8 cellular contexts compared by ENCODE assay signal in genomic region chr20:47359533-47360206, GRCh38. TPM values are rescaled to one million over a fixed set of nuclear protein-coding genes. Genes with fewer than 3 reads are reported as not detected.
A peak's percentile ranks its signal among the peaks of the same experiment; 100 is the strongest.
DNase-seq lines count a peak whose midpoint lies in the region; ATAC-seq and TF ChIP-seq lines count a peak whose summit lies in the region.

No MANE protein-coding gene starts in this region.

- peak overlapping the region; percentile 87 for H2BK15ac ChIP-seq in mesendoderm (replicated peaks; ENCODE audit: low read depth)

- H2BK120ac ChIP-seq in mesendoderm (ENCODE audit: low read depth, low read length) = peak overlapping the region; percentile 84

- H3K27ac Mint-ChIP-seq in activated naive CD4-positive, alpha-beta T cell treated with anti-CD3 and anti-CD28 coated beads, Interleukin-2, amount 50 U/mL, for 72 hours = peak overlapping the region; percentile 94 to 99
- H3K27ac Mint-ChIP-seq in activated naive CD4-positive, alpha-beta T cell treated with anti-CD3 and anti-CD28 coated beads, Interleukin-2, amount 10 ng/mL, durations not matched to agents 7 days and 5 days = no peak overlapping the region
- H3K27ac Mint-ChIP-seq in MCF 10A (ENCODE audit: low read depth, unreplicated experiment) = no peak overlapping the region

- no peak for ATAC-seq in activated naive CD4-positive, alpha-beta T cell treated with anti-CD3 and anti-CD28 coated beads, Interleukin-2, amount 50 U/mL, for 72 hours
- ATAC-seq in upper lobe of right lung = no peak
- no peak for ATAC-seq in HG03342 (IDR thresholded peaks at IDR 0.05; ENCODE audit: unreplicated experiment)
- ATAC-seq in HG03045 (IDR thresholded peaks at IDR 0.05; ENCODE audit: unreplicated experiment) = no peak

- intact Hi-C loops in MCF 10A (cut with micrococcal nuclease) (loop anchor here (1.0 kb wide), 1 partner anchor 90 kb away; no protein-coding TSS in a partner anchor), upper lobe of right lung (cut with DNase I) (loop anchor here (5.0 kb wide), 1 partner anchor 42 kb away; no protein-coding TSS in a partner anchor)

- peak overlapping the region; percentile 99 for H2AK5ac ChIP-seq in mesendoderm (ENCODE audit: low read length)

- H3K36me3 Mint-ChIP-seq in activated naive CD4-positive, alpha-beta T cell treated with anti-CD3 and anti-CD28 coated beads, Interleukin-2, amount 50 U/mL, for 72 hours = peaks cover 13 to 19% of the 10 kb centered on the region in 2 donors
- H3K36me3 Mint-ChIP-seq in activated naive CD4-positive, alpha-beta T cell treated with anti-CD3 and anti-CD28 coated beads, Interleukin-2, amount 10 ng/mL, durations not matched to agents 7 days and 5 days = peaks cover 14% of the 10 kb centered on the region
- peaks cover 6% of the 10 kb centered on the region for H3K36me3 Mint-ChIP-seq in MCF 10A (ENCODE audit: insufficient read depth, unreplicated experiment)

- WGBS in mesendoderm (ENCODE audit: extremely low coverage, insufficient coverage, low lambda C conversion rate) = no CpG with 5 or more reads among the region's 7 CpGs

- H3K9me3 ChIP-seq in upper lobe of right lung = no peaks in the 10 kb centered on the region

- H3K4me3 Mint-ChIP-seq in activated naive CD4-positive, alpha-beta T cell treated with anti-CD3 and anti-CD28 coated beads, Interleukin-2, amount 10 ng/mL, durations not matched to agents 7 days and 5 days = no peak overlapping the region
- H3K4me3 Mint-ChIP-seq in MCF 10A (ENCODE audit: unreplicated experiment) = peak overlapping the region; percentile 73

- H3K4me2 ChIP-seq in mesendoderm (ENCODE audit: low read length) = no peak overlapping the region

- H3K36me3 ChIP-seq in mesendoderm (ENCODE audit: control insufficient read depth, insufficient read depth, low read length) = no peaks in the 10 kb centered on the region
- no peaks in the 10 kb centered on the region for H3K36me3 ChIP-seq in upper lobe of right lung

- BruUV-seq in MCF 10A (replicated peaks; lab: Mats Ljungman, UMichigan) = TSS peak; percentile 26

- peak overlapping the region; percentile 98 for H3K27ac ChIP-seq in mesendoderm (ENCODE audit: low read depth, low read length)
- H3K27ac ChIP-seq in upper lobe of right lung = peak overlapping the region; percentile 98

- H3K79me1 ChIP-seq in mesendoderm (ENCODE audit: low read length) = peaks cover 2% of the 10 kb centered on the region

- H3K27me3 ChIP-seq in mesendoderm (ENCODE audit: insufficient read depth, low read length, poor library complexity) (no peaks in the 10 kb centered on the region), upper lobe of right lung (no peaks in the 10 kb centered on the region)

- peaks cover 57% of the 10 kb centered on the region for H3K4me1 Mint-ChIP-seq in activated naive CD4-positive, alpha-beta T cell treated with anti-CD3 and anti-CD28 coated beads, Interleukin-2, amount 10 ng/mL, durations not matched to agents 7 days and 5 days
- peaks cover 68% of the 10 kb centered on the region for H3K4me1 Mint-ChIP-seq in MCF 10A (ENCODE audit: insufficient read depth, unreplicated experiment)

- DNase-seq in activated naive CD4-positive, alpha-beta T cell treated with anti-CD3 and anti-CD28 coated beads, Interleukin-2, amount 50 U/mL, for 72 hours (ENCODE audit: low spot score in 2 of 2) = no peak
- no peak for DNase-seq in activated naive CD4-positive, alpha-beta T cell treated with anti-CD3 and anti-CD28 coated beads, Interleukin-2, amount 10 ng/mL, durations not matched to agents 7 days and 5 days
- DNase-seq in MCF 10A (ENCODE audit: unreplicated experiment) (peak; percentile 57), mesendoderm (no peak), upper lobe of right lung (no peak), DMS79 treated with DMSO at 0.1 percent for 48 hours (lab: John Stamatoyannopoulos, UW) (no peak)

- H3K9ac ChIP-seq in mesendoderm (ENCODE audit: low read length) = peak overlapping the region; percentile 45

- no peaks in the 10 kb centered on the region for H3K27me3 Mint-ChIP-seq in activated naive CD4-positive, alpha-beta T cell treated with anti-CD3 and anti-CD28 coated beads, Interleukin-2, amount 10 ng/mL, durations not matched to agents 7 days and 5 days
- H3K27me3 Mint-ChIP-seq in MCF 10A (ENCODE audit: insufficient read depth, unreplicated experiment) = no peaks in the 10 kb centered on the region

- H4K8ac ChIP-seq in mesendoderm (ENCODE audit: low read depth, low read length) = no peak overlapping the region

- H2BK5ac ChIP-seq in mesendoderm (ENCODE audit: low read length) = peak overlapping the region; percentile 32

- no peaks in the 10 kb centered on the region for H3K9me3 Mint-ChIP-seq in activated naive CD4-positive, alpha-beta T cell treated with anti-CD3 and anti-CD28 coated beads, Interleukin-2, amount 50 U/mL, for 72 hours
- H3K9me3 Mint-ChIP-seq in activated naive CD4-positive, alpha-beta T cell treated with anti-CD3 and anti-CD28 coated beads, Interleukin-2, amount 10 ng/mL, durations not matched to agents 7 days and 5 days = no peaks in the 10 kb centered on the region
- H3K9me3 Mint-ChIP-seq in MCF 10A (ENCODE audit: unreplicated experiment) = no peaks in the 10 kb centered on the region

- POLR2A ChIA-PET in MCF 10A (lab: Yijun Ruan, JAX) = interaction anchor here (0.8 to 19.8 kb wide), 27 partner anchors 11 to 670 kb away, joined by 3 to 1977 read pairs (median 8); partner anchors contain the start of genes NCOA3 and TP53RK

- peak overlapping the region; percentile 81 for H4K5ac ChIP-seq in mesendoderm (ENCODE audit: low read length)

- H3K4me1 ChIP-seq in mesendoderm (ENCODE audit: control insufficient read depth, low read depth, low read length) (peaks cover 43% of the 10 kb centered on the region), upper lobe of right lung (peaks cover 81% of the 10 kb centered on the region)

- H3K79me2 ChIP-seq in mesendoderm (ENCODE audit: control insufficient read depth, insufficient read depth, low read length) = peaks cover 31% of the 10 kb centered on the region

- peak overlapping the region; percentile 98 for H3K56ac ChIP-seq in mesendoderm (ENCODE audit: low read length)

- H3K4ac ChIP-seq in mesendoderm (ENCODE audit: low read depth, low read length) = peak overlapping the region; percentile 100

- TF ChIP-seq CTCF in MCF 10A (IDR thresholded peaks at IDR 0.05; ENCODE audit: unreplicated experiment) (no peak), upper lobe of right lung (IDR thresholded peaks at IDR 0.05) (no peak)

- peak overlapping the region; percentile 100 for H3K18ac ChIP-seq in mesendoderm (ENCODE audit: low read length)

- peak overlapping the region; percentile 4 for H3K23ac ChIP-seq in mesendoderm (ENCODE audit: low read length)

- H3K4me3 ChIP-seq in mesendoderm (ENCODE audit: low read length) (no peak overlapping the region), upper lobe of right lung (no peak overlapping the region)

- CTCF ChIA-PET in activated naive CD4-positive, alpha-beta T cell treated with anti-CD3 and anti-CD28 coated beads, Interleukin-2, amount 10 ng/mL, durations not matched to agents 7 days and 5 days (lab: Charles Lee) = interaction anchor here (0.8 to 3.1 kb wide), 3 partner anchors 11 to 87 kb away, joined by 3 to 16 read pairs (median 7); no protein-coding TSS in a partner anchor
- CTCF ChIA-PET in MCF 10A (lab: Yijun Ruan, JAX) = interaction anchor here (0.6 to 6.5 kb wide), 15 partner anchors 9 to 234 kb away, joined by 3 to 82 read pairs (median 5); no protein-coding TSS in a partner anchor

RNA-seq across cellular contexts. Expression of gene ZMYND8, which starts 3.2 kb away (rescaled TPM):
- 10 to 100 TPM; 35.7 to 46.4 TPM for total RNA-seq in activated naive CD4-positive, alpha-beta T cell treated with anti-CD3 and anti-CD28 coated beads, Interleukin-2, amount 50 U/mL, for 72 hours
- 126 and 127 TPM in 2 replicates for total RNA-seq in MCF 10A (2022)
- 29.6 TPM for polyA plus RNA-seq in mesendoderm (2013, experiment 1 of 2)
- 30.9 TPM for polyA plus RNA-seq in mesendoderm (2013, experiment 2 of 2)
- 45.7 TPM for total RNA-seq in upper lobe of right lung

Comparison
In these comparisons a context has a peak if more than half of its experiments do, and no peak if none do; other contexts are left out.
1. H3K27ac Mint-ChIP-seq: peak in activated naive CD4-positive, alpha-beta T cell treated with anti-CD3 and anti-CD28 coated beads, Interleukin-2, amount 50 U/mL, for 72 hours (2 of 2); none in activated naive CD4-positive, alpha-beta T cell treated with anti-CD3 and anti-CD28 coated beads, Interleukin-2, amount 10 ng/mL, durations not matched to agents 7 days and 5 days (single experiment) and MCF 10A (single experiment).